In genomic region chr12:75445137-75445507, GRCh38 we compare ENCODE assay signal across 1 cellular context. TPM values are rescaled to one million over a fixed set of nuclear protein-coding genes. Genes with fewer than 3 reads are reported as not detected.
"Had no signal": no experiment of that assay in that cellular context is flagged by ENCODE, and none has a peak within 500 bp of the region (broad histone marks: within the 10 kb centered on the region; RNA-seq: fewer than 3 reads in every experiment).

No MANE protein-coding gene starts in this region.

RNA-seq across cellular contexts. Expression of gene GLIPR1L2, which starts 54.2 kb away (rescaled TPM):
- total RNA-seq: M059J had no signal
